In genomic region chr15:73859236-73859635, GRCh38 we compare ENCODE assay signal across 21 cellular contexts. TPM values are rescaled to one million over a fixed set of nuclear protein-coding genes. Genes with fewer than 3 reads are reported as not detected.
DNase-seq lines count a peak whose midpoint lies in the region; ATAC-seq, FAIRE-seq and TF ChIP-seq lines count a peak whose summit lies in the region.
"Had no signal": no experiment of that assay in that cellular context is flagged by ENCODE, and none has a peak within 500 bp of the region (broad histone marks: within the 10 kb centered on the region; RNA-seq: fewer than 3 reads in every experiment).

No MANE protein-coding gene starts in this region.

- H3K27ac ChIP-seq in RWPE2 (ENCODE audit: poor library complexity, severe bottlenecking): no peak overlapping the region
- H3K27ac ChIP-seq in H1 (ENCODE audit: low read depth, low read length): no peak overlapping the region
- no peak overlapping the region for H3K27ac ChIP-seq in stomach
- H3K27ac ChIP-seq: C4-2B had no signal

- H2BK15ac ChIP-seq in H1 (ENCODE audit: low read length): no peak overlapping the region

- H3K9me3 ChIP-seq in RWPE2 (ENCODE audit: severe bottlenecking) (peaks cover 3% of the 10 kb centered on the region), H1 (ENCODE audit: insufficient read depth in 2 of 2, low read depth in 1 of 2, low read length in 1 of 2) (0 out of 4 replicates have a peak, but pooled peaks cover 0 to 3% of the 10 kb centered on the region in 2 experiments), stomach (no peaks in the 10 kb centered on the region)
- H3K9me3 ChIP-seq: Caco-2 had no signal

- no peak overlapping the region for H3K4me3 ChIP-seq in RWPE2 (ENCODE audit: severe bottlenecking)
- H3K4me3 ChIP-seq in H1 (ENCODE audit: extremely low read depth in 1 of 4, insufficient read depth in 2 of 4, low read depth in 3 of 4, low read length in 4 of 4): no peak overlapping the region
- no peak overlapping the region for H3K4me3 ChIP-seq in stomach
- H3K4me3 ChIP-seq: GM23338, K562 had no signal

- no peak overlapping the region for H2AK5ac ChIP-seq in H1 (ENCODE audit: low read depth, low read length)

- no peak overlapping the region for H3K4ac ChIP-seq in H1 (replicated peaks; ENCODE audit: insufficient read length, low read depth, low read length)

- 61% methylated on average over 4 of the region's 4 CpGs; no CpG with 5 or more reads in 1 of the 2 experiments for WGBS in H1 (ENCODE audit: extremely low coverage in 1 of 2, insufficient coverage in 1 of 2, insufficient read length in 1 of 2, insufficient replicate concordance in 2 of 2, low coverage in 1 of 2, low lambda C conversion rate in 2 of 2, missing lambda C conversion rate in 1 of 2), 2 experiments
- 53 to 78% (median 60%) methylated on average over 3 to 4 of the region's 4 CpGs for WGBS in stomach, 5 donors

- no peaks in the 10 kb centered on the region for H3K79me1 ChIP-seq in H1 (ENCODE audit: low read depth, low read length)

- no peak overlapping the region for H3K14ac ChIP-seq in H1 (ENCODE audit: insufficient read length)

- TF ChIP-seq POLR2A in H1 (IDR thresholded peaks at IDR 0.05; ENCODE audit: control extremely low read depth in 1 of 2, low read depth in 2 of 2, low read length in 2 of 2) (no peak), stomach (IDR thresholded peaks at IDR 0.05) (no peak)

- no peak for TF ChIP-seq EP300 in H1 (IDR thresholded peaks at IDR 0.05; ENCODE audit: borderline replicate concordance in 1 of 2, low read depth in 2 of 2, low read length in 2 of 2)
- no peak for TF ChIP-seq EP300 in stomach (IDR thresholded peaks at IDR 0.05)

- no peak overlapping the region for H3K9ac ChIP-seq in H1 (replicated peaks in 1 of 4; ENCODE audit: extremely low read depth in 1 of 4, low read depth in 3 of 4, low read length in 3 of 4)

- POLR2A ChIA-PET in H1 (lab: Charles Lee; ENCODE audit: partially characterized antibody): interaction anchor here (0.8 to 1.1 kb wide), 2 partner anchors 10 to 25 kb away, joined by 3 read pairs; no protein-coding TSS in a partner anchor

- TF ChIP-seq RAD21 in H1 (IDR thresholded peaks at IDR 0.05 in 1 of 2, conservative IDR thresholded peaks at IDR 0.05 in 1 of 2; ENCODE audit: low read depth in 2 of 2, low read length in 2 of 2): no peak

- peak overlapping the region; percentile 66; the same call in 1 of the 2 replicates for H2BK20ac ChIP-seq in H1 (ENCODE audit: low read length)

- H3K23ac ChIP-seq in H1 (ENCODE audit: insufficient read length): no peak overlapping the region

- intact Hi-C loops in stomach (cut with DNase I; ENCODE audit: low total_unique reads): no loop called here

- H3K36me3 ChIP-seq in RWPE2 (ENCODE audit: low read depth) (no peaks in the 10 kb centered on the region), H1 (ENCODE audit: control insufficient read depth in 2 of 4, insufficient read depth in 4 of 4, low read length in 3 of 4) (no peaks in the 10 kb centered on the region), stomach (no peaks in the 10 kb centered on the region)

- no peak overlapping the region for H4K91ac ChIP-seq in H1 (replicated peaks; ENCODE audit: insufficient read length, low read length)

- H3K4me1 ChIP-seq in RWPE2 (ENCODE audit: insufficient read depth, poor library complexity, severe bottlenecking) (peaks cover 3% of the 10 kb centered on the region), H1 (replicated peaks in 1 of 4; ENCODE audit: control insufficient read depth in 3 of 4, insufficient read depth in 4 of 4, low read length in 3 of 4) (peaks cover 0 to 4% (median 2%) of the 10 kb centered on the region in 4 experiments; a peak in 4 of 7 replicates), stomach (no peaks in the 10 kb centered on the region)
- H3K4me1 ChIP-seq: Caco-2 had no signal

- H4K8ac ChIP-seq in H1 (ENCODE audit: extremely low read depth, insufficient read depth, low read length): no peak overlapping the region

- FAIRE-seq in H1 (lab: Jason Lieb, UNC): no peak
- FAIRE-seq: A204.1, D721Med, GM12892, GM18507, HTR-8/SVneo, K562 had no signal

- H2BK120ac ChIP-seq in H1 (replicated peaks; ENCODE audit: low read depth, low read length): no peak overlapping the region

- TF ChIP-seq CTCF in RWPE2 (IDR thresholded peaks at IDR 0.05; ENCODE audit: poor library complexity, severe bottlenecking): no peak
- TF ChIP-seq CTCF in H1 (IDR thresholded peaks at IDR 0.05; ENCODE audit: control extremely low read depth in 1 of 3, insufficient read depth in 1 of 3, low read depth in 1 of 3, low read length in 3 of 3): no peak
- no peak for TF ChIP-seq CTCF in stomach (IDR thresholded peaks at IDR 0.05)

- H3K27me3 ChIP-seq in RWPE2 (ENCODE audit: insufficient read depth, poor library complexity, severe bottlenecking): peaks cover 33% of the 10 kb centered on the region
- H3K27me3 ChIP-seq in H1 (replicated peaks in 1 of 4; ENCODE audit: control insufficient read depth in 3 of 4, extremely low read depth in 1 of 4, insufficient read depth in 3 of 4, low read length in 3 of 4): no peaks in the 10 kb centered on the region; a peak in 2 of 7 replicates
- H3K27me3 ChIP-seq in stomach: peaks cover 0 to 45% (median 0%) of the 10 kb centered on the region in 3 donors

- no peak overlapping the region for H2BK5ac ChIP-seq in H1 (ENCODE audit: low read depth, low read length)

- no peak overlapping the region for H3K56ac ChIP-seq in H1 (replicated peaks; ENCODE audit: insufficient read length, low read depth, low read length)

- no peak for ATAC-seq in RWPE2 (ENCODE audit: low read depth)
- ATAC-seq in GM19035 (IDR thresholded peaks at IDR 0.05; ENCODE audit: unreplicated experiment): no peak
- ATAC-seq: GM23338, K562 had no signal

- H2AFZ ChIP-seq in H1 (ENCODE audit: low read length): no peak overlapping the region
- H2AFZ ChIP-seq: GM23338 had no signal

- H3K4me2 ChIP-seq in H1 (ENCODE audit: insufficient read depth in 1 of 2, low read depth in 2 of 2, low read length in 2 of 2): no peak overlapping the region
- H3K4me2 ChIP-seq: GM23338 had no signal

- DNase-seq in RWPE2 (ENCODE audit: low spot score) (peak; percentile 37), H1 (ENCODE audit: low read depth in 1 of 2, low spot score in 2 of 2) (no peak), stomach (peak; percentile 10), germinal center (ENCODE audit: low spot score) (no peak), SHP77 (lab: John Stamatoyannopoulos, UW) (no peak)
- DNase-seq: AML-193; Caco-2; CD4-positive, alpha-beta T cell; GDM1; H7; IMR-90 had no signal

- H3K79me2 ChIP-seq in H1 (ENCODE audit: control insufficient read depth in 1 of 2, insufficient read depth in 2 of 2, low read length in 2 of 2): no peaks in the 10 kb centered on the region

- H4K5ac ChIP-seq in H1 (ENCODE audit: insufficient read length, low read depth, low read length): no peak overlapping the region

- no peaks in the 10 kb centered on the region for H4K20me1 ChIP-seq in H1 (replicated peaks in 1 of 2; ENCODE audit: control insufficient read depth in 1 of 2, insufficient read depth in 2 of 2, low read length in 2 of 2)

- CTCF ChIA-PET in H1 (lab: Charles Lee; ENCODE audit: partially characterized antibody): interaction anchor here (0.6 to 4.8 kb wide), 11 partner anchors 9 to 154 kb away, joined by 3 to 36 read pairs (median 3); partner anchors contain the start of gene TBC1D21

- H2BK12ac ChIP-seq in H1 (ENCODE audit: low read depth, low read length): no peak overlapping the region

- H3K23me2 ChIP-seq in H1 (ENCODE audit: low read depth, low read length): no peaks in the 10 kb centered on the region; the same call in 1 of the 2 replicates

- H3K18ac ChIP-seq in H1 (ENCODE audit: extremely low read depth, low read length): no peak overlapping the region

TF ChIP-seq in H1, 55 proteins besides CTCF, POLR2A, EP300 and RAD21:
- TF ChIP-seq JUN (IDR thresholded peaks at IDR 0.05; ENCODE audit: low read depth, low read length) (no peak), RNF2 (IDR thresholded peaks at IDR 0.05; ENCODE audit: borderline replicate concordance, low read depth, low read length, missing control alignments, poor library complexity, severe bottlenecking) (no peak), BACH1 (IDR thresholded peaks at IDR 0.05; ENCODE audit: low read length) (no peak), NRF1 (IDR thresholded peaks at IDR 0.05; ENCODE audit: low read depth, low read length) (no peak), TAF7 (optimal IDR thresholded peaks at IDR 0.05; ENCODE audit: borderline replicate concordance, low read depth, low read length) (no peak), CEBPB (IDR thresholded peaks at IDR 0.05; ENCODE audit: low read depth, low read length) (no peak)

RNA-seq across cellular contexts. Expression of gene TBC1D21, which starts 14.1 kb away (rescaled TPM):
- not detected in 2 replicates for total RNA-seq in H1 (2021; fragmentation: NEBNext Ultra II Directional; extraction: Animal tissue kit (Norgen Biotek cat#: 25700))
- polyA plus RNA-seq in H1 (2011; rRNA removed) (not detected in 2 replicates), stomach (not detected)
- not detected for polyA plus RNA-seq in H1 (2011; cell fraction: cytosol; rRNA removed)
- polyA plus RNA-seq in H1 (2011; cell fraction: nucleus; rRNA removed): not detected
- not detected in 4 replicates for polyA plus RNA-seq in H1 (2012, experiment 1 of 2)
- not detected for polyA plus RNA-seq in H1 (2012, experiment 2 of 2)
- not detected for polyA plus RNA-seq in H1 (2013, experiment 1 of 2)
- not detected for polyA plus RNA-seq in H1 (2013, experiment 2 of 2)
- polyA minus RNA-seq in H1 (2011; rRNA and poly(A)+ RNA removed): not detected in 2 replicates
- not detected for polyA minus RNA-seq in H1 (2011; cell fraction: cytosol; rRNA and poly(A)+ RNA removed)
- not detected for polyA minus RNA-seq in H1 (2011; cell fraction: nucleus; rRNA and poly(A)+ RNA removed)
- not detected for total RNA-seq in stomach
- total RNA-seq: Caco-2; CD4-positive, alpha-beta T cell; GM23338; H7; IMR-90; K562 had no signal
- polyA plus RNA-seq: BJ, GM23338, IMR-90, K562 had no signal

Comparison
In these comparisons a context has a peak if more than half of its experiments do, and no peak if none do; other contexts are left out.
1. DNase-seq: peak in RWPE2 (single experiment) and stomach (single experiment); none in H1 (0 of 2), germinal center (single experiment) and SHP77 (0 of 2).